Comparison of ENCODE assay signal across 20 cellular contexts in the genomic region with DNA sequence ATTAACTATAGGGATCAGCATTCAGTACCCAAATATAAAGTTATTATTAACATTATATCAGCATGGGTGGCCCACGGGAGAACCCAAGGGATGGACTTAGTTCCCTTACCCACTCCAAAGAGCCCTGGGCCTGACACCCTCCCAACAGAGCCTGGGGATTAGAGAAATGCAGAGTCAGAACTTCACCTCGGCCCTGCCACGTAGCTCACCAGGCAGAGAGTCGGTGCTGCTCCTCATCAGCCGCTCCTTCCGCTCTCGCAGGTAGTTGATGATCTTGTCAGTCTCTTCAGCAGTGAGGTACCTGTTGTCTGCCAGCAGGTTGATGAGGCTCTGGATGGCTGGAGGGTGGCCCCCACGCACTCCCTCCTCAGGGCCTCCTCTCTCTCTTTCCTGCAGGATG. TPM values are rescaled to one million over a fixed set of nuclear protein-coding genes. Genes with fewer than 3 reads are reported as not detected.
DNase-seq lines count a peak whose midpoint lies in the region; ATAC-seq and TF ChIP-seq lines count a peak whose summit lies in the region.
"Had no signal": no experiment of that assay in that cellular context is flagged by ENCODE, and none has a peak within 500 bp of the region (broad histone marks: within the 10 kb centered on the region; RNA-seq: fewer than 3 reads in every experiment).

No MANE protein-coding gene starts in this region.

- TF ChIP-seq CTCF in esophagus squamous epithelium (IDR thresholded peaks at IDR 0.05) (no peak), coronary artery (IDR thresholded peaks at IDR 0.05) (no peak)

- intact Hi-C loops in esophagus squamous epithelium (cut with DNase I), result no loop called here

- peaks cover 66% of the 10 kb centered on the region for H3K36me3 Mint-ChIP-seq in CD4-positive, CD25-positive, alpha-beta regulatory T cell
- H3K36me3 Mint-ChIP-seq in activated T-helper 17 cell treated with anti-CD3 and anti-CD28 coated beads, Interleukin-2, amount 50 U/mL, for 72 hours (ENCODE audit: low read depth), result peaks cover 80% of the 10 kb centered on the region

- in situ Hi-C loops in KBM-7 (cut with MboI; ENCODE audit: low pct_unique_long_range_greater_than_20kb, low sequenced_read_pairs), result no loop called here

- whole genome bisulfite sequencing in esophagus squamous epithelium, 2 donors, result 90 to 100% methylated on average over 8 of the region's 8 CpGs

- peaks cover 32 to 64% (median 47%) of the 10 kb centered on the region in 4 donors for H3K4me1 Mint-ChIP-seq in CD4-positive, CD25-positive, alpha-beta regulatory T cell
- H3K4me1 Mint-ChIP-seq in activated T-helper 17 cell treated with anti-CD3 and anti-CD28 coated beads, Interleukin-2, amount 50 U/mL, for 72 hours, result peaks cover 46% of the 10 kb centered on the region

- no peak for TF ChIP-seq POLR2A in esophagus squamous epithelium (IDR thresholded peaks at IDR 0.05)

- no peaks in the 10 kb centered on the region for H3K9me3 Mint-ChIP-seq in CD4-positive, CD25-positive, alpha-beta regulatory T cell
- no peaks in the 10 kb centered on the region for H3K9me3 Mint-ChIP-seq in activated T-helper 17 cell treated with anti-CD3 and anti-CD28 coated beads, Interleukin-2, amount 50 U/mL, for 72 hours
- H3K9me3 Mint-ChIP-seq: CD8-positive, alpha-beta memory T cell had no signal

- no peak for ATAC-seq in CD4-positive, CD25-positive, alpha-beta regulatory T cell (ENCODE audit: low read depth in 2 of 2)
- no peak for ATAC-seq in activated T-helper 17 cell treated with anti-CD3 and anti-CD28 coated beads, Interleukin-2, amount 50 U/mL, for 72 hours (replicated peaks)
- ATAC-seq: HepG2, Right ventricle myocardium inferior had no signal

- no peaks in the 10 kb centered on the region for H3K27me3 ChIP-seq in BLaER1 treated with 17β-estradiol and CSF1 and Interleukin-3, amounts not matched to agents 10 nM and 100 nM
- peaks cover 2% of the 10 kb centered on the region for H3K27me3 ChIP-seq in CD4-positive, CD25-positive, alpha-beta regulatory T cell (ENCODE audit: control insufficient read depth, insufficient read depth, low read length)
- peaks cover 0 to 12% (median 0%) of the 10 kb centered on the region in 4 donors for H3K27me3 ChIP-seq in esophagus squamous epithelium
- H3K27me3 ChIP-seq: BE2C had no signal

- H3K9me3 ChIP-seq in BLaER1 treated with 17β-estradiol and CSF1 and Interleukin-3, amounts not matched to agents 10 nM and 100 nM (replicated peaks in 1 of 11), result no peaks in the 10 kb centered on the region
- H3K9me3 ChIP-seq in CD4-positive, CD25-positive, alpha-beta regulatory T cell (ENCODE audit: control insufficient read depth in 2 of 2, low read length in 2 of 2), result no peaks in the 10 kb centered on the region
- H3K9me3 ChIP-seq in esophagus squamous epithelium, result no peaks in the 10 kb centered on the region
- H3K9me3 ChIP-seq: BE2C, HAP-1 had no signal

- H3K4me2 ChIP-seq in BLaER1 treated with 17β-estradiol and CSF1 and Interleukin-3, amounts not matched to agents 10 nM and 100 nM, result peak overlapping the region in 7 of 11 experiments; percentile 64 to 95 (median 89); a peak in 6 of 22 replicates

- H3K4me3 ChIP-seq in BLaER1 treated with 17β-estradiol and CSF1 and Interleukin-3, amounts not matched to agents 10 nM and 100 nM, result no peak overlapping the region
- H3K4me3 ChIP-seq in CD4-positive, CD25-positive, alpha-beta regulatory T cell (ENCODE audit: low read depth, low read length), result no peak overlapping the region
- H3K4me3 ChIP-seq in esophagus squamous epithelium (no peak overlapping the region), coronary artery (no peak overlapping the region)
- H3K4me3 ChIP-seq: HAP-1 had no signal

- no peak overlapping the region; a peak in 1 of 22 replicates for H3K27ac ChIP-seq in BLaER1 treated with 17β-estradiol and CSF1 and Interleukin-3, amounts not matched to agents 10 nM and 100 nM
- no peak overlapping the region for H3K27ac ChIP-seq in CD4-positive, CD25-positive, alpha-beta regulatory T cell (ENCODE audit: insufficient read depth, low read length, poor library complexity, severe bottlenecking)
- no peak overlapping the region for H3K27ac ChIP-seq in esophagus squamous epithelium
- H3K27ac ChIP-seq in coronary artery, result no peak overlapping the region

- H3K4me3 Mint-ChIP-seq in CD4-positive, CD25-positive, alpha-beta regulatory T cell, result no peak overlapping the region
- H3K4me3 Mint-ChIP-seq in activated T-helper 17 cell treated with anti-CD3 and anti-CD28 coated beads, Interleukin-2, amount 50 U/mL, for 72 hours, result peak overlapping the region; percentile 40

- DNase-seq in CD4-positive, CD25-positive, alpha-beta regulatory T cell, result no peak
- DNase-seq in islet precursor cell (peak; percentile 45), KBM-7 (no peak), esophagus squamous epithelium (lab: John Stamatoyannopoulos, UW) (no peak), coronary artery (ENCODE audit: low spot score) (no peak)
- DNase-seq: BE2C; CD8-positive, alpha-beta memory T cell; GDM1; Karpas-422; NCI-H1105 treated with DMSO at 0.1 percent for 48 hours; NCI-H187 treated with DMSO at 0.1 percent for 48 hours; NCI-H2171; NCI-H446 treated with DMSO at 0.1 percent for 48 hours; NCI-H774 had no signal

- no peak overlapping the region for H3K9ac ChIP-seq in BLaER1 treated with 17β-estradiol and CSF1 and Interleukin-3, amounts not matched to agents 10 nM and 100 nM

- peaks cover 74 to 97% (median 89%) of the 10 kb centered on the region in 11 experiments for H3K36me3 ChIP-seq in BLaER1 treated with 17β-estradiol and CSF1 and Interleukin-3, amounts not matched to agents 10 nM and 100 nM
- peaks cover 73% of the 10 kb centered on the region for H3K36me3 ChIP-seq in CD4-positive, CD25-positive, alpha-beta regulatory T cell (ENCODE audit: control insufficient read depth, insufficient read depth, low read length)
- H3K36me3 ChIP-seq in esophagus squamous epithelium, result peaks cover 47 to 86% (median 54%) of the 10 kb centered on the region in 3 donors

- peaks cover 36 to 64% (median 53%) of the 10 kb centered on the region in 10 experiments for H3K4me1 ChIP-seq in BLaER1 treated with 17β-estradiol and CSF1 and Interleukin-3, amounts not matched to agents 10 nM and 100 nM
- peaks cover 50% of the 10 kb centered on the region for H3K4me1 ChIP-seq in CD4-positive, CD25-positive, alpha-beta regulatory T cell (ENCODE audit: control insufficient read depth, insufficient read depth, low read length, poor library complexity, severe bottlenecking)
- peaks cover 11 to 34% (median 18%) of the 10 kb centered on the region in 3 donors for H3K4me1 ChIP-seq in esophagus squamous epithelium
- H3K4me1 ChIP-seq: HAP-1 had no signal

- H3K27me3 Mint-ChIP-seq in CD4-positive, CD25-positive, alpha-beta regulatory T cell, result peaks cover 13% of the 10 kb centered on the region
- no peaks in the 10 kb centered on the region for H3K27me3 Mint-ChIP-seq in activated T-helper 17 cell treated with anti-CD3 and anti-CD28 coated beads, Interleukin-2, amount 50 U/mL, for 72 hours

- peak overlapping the region in 2 of 3 donors; percentile 4 to 85 for H3K27ac Mint-ChIP-seq in CD4-positive, CD25-positive, alpha-beta regulatory T cell
- H3K27ac Mint-ChIP-seq in activated T-helper 17 cell treated with anti-CD3 and anti-CD28 coated beads, Interleukin-2, amount 50 U/mL, for 72 hours, result peak overlapping the region; percentile 78
- H3K27ac Mint-ChIP-seq: CD8-positive, alpha-beta memory T cell had no signal

- H4K20me1 ChIP-seq in BLaER1 treated with 17β-estradiol and CSF1 and Interleukin-3, amounts not matched to agents 10 nM and 100 nM, result peaks cover 45 to 100% (median 89%) of the 10 kb centered on the region in 11 experiments

RNA-seq across cellular contexts. Expression of gene NCOA5, which starts 26.6 kb away (rescaled TPM):
- 20.1 TPM for total RNA-seq in CD4-positive, CD25-positive, alpha-beta regulatory T cell
- 10 to 100 TPM; 28.9 to 38.5 (median 33.0) TPM for polyA plus RNA-seq in CD4-positive, CD25-positive, alpha-beta regulatory T cell
- 10 to 100 TPM; 16.4 to 31.6 TPM for total RNA-seq in activated T-helper 17 cell treated with anti-CD3 and anti-CD28 coated beads, Interleukin-2, amount 50 U/mL, for 72 hours
- total RNA-seq in esophagus squamous epithelium, result 10 to 100 TPM; 20.7 to 29.8 (median 22.3) TPM

RNA-seq across cellular contexts. Expression of gene SLC12A5, which starts 34.1 kb away (rescaled TPM):
- total RNA-seq in CD4-positive, CD25-positive, alpha-beta regulatory T cell, result not detected
- polyA plus RNA-seq in CD4-positive, CD25-positive, alpha-beta regulatory T cell, result not detected
- under 1 TPM in 1 of 2 donors, not detected in 1; 0.61 TPM for total RNA-seq in activated T-helper 17 cell treated with anti-CD3 and anti-CD28 coated beads, Interleukin-2, amount 50 U/mL, for 72 hours
- total RNA-seq in esophagus squamous epithelium, result not detected
- total RNA-seq: CD8-positive, alpha-beta memory T cell; Right ventricle myocardium inferior had no signal
- polyA plus RNA-seq: CD8-positive, alpha-beta memory T cell had no signal

RNA-seq across cellular contexts. Expression of gene MMP9, which starts 54.4 kb away (rescaled TPM):
- 4.9 TPM for total RNA-seq in CD4-positive, CD25-positive, alpha-beta regulatory T cell
- polyA plus RNA-seq in CD4-positive, CD25-positive, alpha-beta regulatory T cell, result not detected
- total RNA-seq in activated T-helper 17 cell treated with anti-CD3 and anti-CD28 coated beads, Interleukin-2, amount 50 U/mL, for 72 hours, result not detected
- total RNA-seq in esophagus squamous epithelium, result under 1 TPM in 3 of 4 donors, not detected in 1; 0.18 to 0.50 (median 0.38) TPM
- total RNA-seq: HepG2 had no signal
- polyA plus RNA-seq: AG04450; CD8-positive, alpha-beta memory T cell; HepG2 had no signal

RNA-seq across cellular contexts. Expression of gene CD40, which starts 55.0 kb away (rescaled TPM):
- 1.7 TPM for total RNA-seq in CD4-positive, CD25-positive, alpha-beta regulatory T cell
- 1 to 10 TPM; 3.9 to 8.7 (median 7.5) TPM for polyA plus RNA-seq in CD4-positive, CD25-positive, alpha-beta regulatory T cell
- 1 to 10 TPM; 1.5 to 7.8 TPM for total RNA-seq in activated T-helper 17 cell treated with anti-CD3 and anti-CD28 coated beads, Interleukin-2, amount 50 U/mL, for 72 hours
- total RNA-seq in esophagus squamous epithelium, result 10 to 100 TPM in 2 of 4 donors, 1 to 10 TPM in 2; 3.2 to 15.3 (median 10.2) TPM
